23 cellular contexts compared by ENCODE assay signal in the genomic region with DNA sequence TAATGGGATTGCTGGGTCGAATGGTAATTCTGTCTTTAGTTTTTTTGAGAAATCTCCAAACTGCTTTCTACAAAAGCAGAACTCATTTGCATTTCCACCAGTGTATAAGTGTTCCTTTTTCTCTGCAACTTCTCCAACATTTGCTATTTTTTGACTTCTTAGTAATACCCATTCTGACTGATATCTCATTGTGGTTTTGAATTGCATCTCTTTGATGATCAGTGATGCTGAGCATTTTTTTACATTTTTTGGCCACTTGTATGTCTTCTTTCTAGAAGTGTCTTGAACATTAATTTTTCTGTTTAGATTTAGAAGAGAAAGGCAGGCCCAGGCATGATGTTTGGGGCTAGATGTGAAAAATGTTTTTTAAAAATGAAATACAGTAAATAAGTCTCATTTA.
"Had no signal": no experiment of that assay in that cellular context is flagged by ENCODE, and none has a peak within 500 bp of the region (broad histone marks: within the 10 kb centered on the region; RNA-seq: fewer than 3 reads in every experiment).

No MANE protein-coding gene starts in this region.

- H3K4me1 Mint-ChIP-seq: natural killer cell had no signal

- H3K36me3 ChIP-seq: gastroesophageal sphincter, heart left ventricle, ovary, sigmoid colon, spleen, stomach, thyroid gland, vagina had no signal

- H3K27ac Mint-ChIP-seq: memory B cell, natural killer cell had no signal

- H3K27me3 ChIP-seq: gastroesophageal sphincter, heart left ventricle, hepatocyte, ovary, sigmoid colon, spleen, stomach, thyroid gland, vagina had no signal

- H3K27ac ChIP-seq: gastroesophageal sphincter, heart left ventricle, hepatocyte, ovary, psoas muscle, sigmoid colon, spleen, stomach, thyroid gland, vagina had no signal

- H3K9me3 Mint-ChIP-seq: memory B cell had no signal

- H3K27me3 Mint-ChIP-seq: memory B cell had no signal

- H3K36me3 Mint-ChIP-seq: memory B cell, natural killer cell had no signal

- H3K4me3 ChIP-seq: gastroesophageal sphincter, heart left ventricle, hepatocyte, lung, ovary, psoas muscle, sigmoid colon, spleen, stomach, thyroid gland, vagina had no signal

- DNase-seq: cortex of kidney; foreskin fibroblast; heart left ventricle; kidney; natural killer cell; occipital lobe; ovary; posterior cingulate gyrus; psoas muscle; right cardiac atrium; sigmoid colon; spleen; stimulated activated CD4-positive, alpha-beta T cell treated with anti-CD3 and anti-CD28 coated beads, Interleukin-4, amount 100 ng/mL, for 4 hours; stimulated activated naive CD4-positive, alpha-beta T cell treated with Interleukin-2 at 50 U/mL for 16 hours; stomach; thyroid gland; trophoblast cell had no signal

- H3K4me3 Mint-ChIP-seq: memory B cell, natural killer cell had no signal

- ATAC-seq: gastroesophageal sphincter, heart left ventricle, left lobe of liver, natural killer cell, psoas muscle, right cardiac atrium had no signal

- H3K9me3 ChIP-seq: gastroesophageal sphincter, heart left ventricle, ovary, psoas muscle, sigmoid colon, spleen, stomach, thyroid gland, vagina had no signal

- H3K4me1 ChIP-seq: gastroesophageal sphincter, heart left ventricle, psoas muscle, sigmoid colon, spleen, stomach, vagina had no signal
